Comparison of ENCODE assay signal across 20 cellular contexts in genomic region chrX:100913111-100913510, GRCh38. TPM values are rescaled to one million over a fixed set of nuclear protein-coding genes. Genes with fewer than 3 reads are reported as not detected.
DNase-seq lines count a peak whose midpoint lies in the region; ATAC-seq, FAIRE-seq and TF ChIP-seq lines count a peak whose summit lies in the region.
"Had no signal": no experiment of that assay in that cellular context is flagged by ENCODE, and none has a peak within 500 bp of the region (broad histone marks: within the 10 kb centered on the region; RNA-seq: fewer than 3 reads in every experiment).

No MANE protein-coding gene starts in this region.

- H3K9me1 ChIP-seq in IMR-90 (ENCODE audit: insufficient read depth, low read length): no peaks in the 10 kb centered on the region

- no peaks in the 10 kb centered on the region for H3K9me3 Mint-ChIP-seq in activated T-helper 17 cell treated with anti-CD3 and anti-CD28 coated beads, Interleukin-2, amount 50 U/mL, for 72 hours
- H3K9me3 Mint-ChIP-seq: CD4-positive, CD25-positive, alpha-beta regulatory T cell; CD8-positive, alpha-beta memory T cell had no signal

- no peak overlapping the region for H4K91ac ChIP-seq in IMR-90 (ENCODE audit: insufficient read depth, low read depth, low read length)

- H3K4me1 ChIP-seq in IMR-90 (ENCODE audit: control insufficient read depth, insufficient read depth, low read length) (no peaks in the 10 kb centered on the region), pancreas (no peaks in the 10 kb centered on the region)
- H3K4me1 ChIP-seq: BE2C, HAP-1 had no signal

- POLR2A ChIA-PET in IMR-90 (lab: Charles Lee; ENCODE audit: unreplicated experiment): no interaction called here

- H3K4me1 Mint-ChIP-seq in activated T-helper 17 cell treated with anti-CD3 and anti-CD28 coated beads, Interleukin-2, amount 50 U/mL, for 72 hours: no peaks in the 10 kb centered on the region
- H3K4me1 Mint-ChIP-seq: CD4-positive, CD25-positive, alpha-beta regulatory T cell; CD8-positive, alpha-beta memory T cell had no signal

- no peak for FAIRE-seq in pancreas (lab: Jason Lieb, UNC)
- FAIRE-seq: D721Med, G401.6, GM12891, GM19239, H1 had no signal

- no peaks in the 10 kb centered on the region for H3K79me1 ChIP-seq in IMR-90 (ENCODE audit: low read depth in 1 of 2, low read length in 2 of 2)

- no peak overlapping the region for H3K27ac Mint-ChIP-seq in activated T-helper 17 cell treated with anti-CD3 and anti-CD28 coated beads, Interleukin-2, amount 50 U/mL, for 72 hours
- H3K27ac Mint-ChIP-seq: CD4-positive, CD25-positive, alpha-beta regulatory T cell; CD8-positive, alpha-beta memory T cell had no signal

- no peak overlapping the region for H4K8ac ChIP-seq in IMR-90 (ENCODE audit: low read depth in 2 of 2, low read length in 2 of 2)

- no peak for DNase-seq in IMR-90
- no peak for DNase-seq in epithelial cell of prostate (ENCODE audit: low read depth, low spot score)
- no peak for DNase-seq in NCI-H1092 (lab: John Stamatoyannopoulos, UW)
- DNase-seq in pancreas: no peak
- DNase-seq in NCI-H345 treated with DMSO at 0.1 percent for 48 hours (lab: John Stamatoyannopoulos, UW; ENCODE audit: unreplicated experiment): no peak
- no peak for DNase-seq in left cardiac atrium
- DNase-seq: BE2C; C1 segment of cervical spinal cord; CD4-positive, CD25-positive, alpha-beta regulatory T cell; CD8-positive, alpha-beta memory T cell; COR-L47 had no signal

- no peak for TF ChIP-seq POLR2A in IMR-90 (IDR thresholded peaks at IDR 0.05; ENCODE audit: low read depth, low read length)

- H3K4me2 ChIP-seq in IMR-90 (ENCODE audit: low read depth, low read length): no peak overlapping the region

- dilution Hi-C loops in IMR-90 (cut with HindIII; ENCODE audit: low sequenced_read_pairs, unreplicated experiment): no loop called here

- H2BK120ac ChIP-seq in IMR-90 (ENCODE audit: low read depth, low read length): no peak overlapping the region

- H3K9me3 ChIP-seq in IMR-90 (ENCODE audit: control insufficient read depth, insufficient read depth, low read length) (no peaks in the 10 kb centered on the region), pancreas (no peaks in the 10 kb centered on the region)
- H3K9me3 ChIP-seq: BE2C, HAP-1 had no signal

- in situ Hi-C loops in IMR-90 (cut with MboI; ENCODE audit: low sequenced_read_pairs): no loop called here

- no peak overlapping the region for H3K56ac ChIP-seq in IMR-90 (ENCODE audit: extremely low read depth, insufficient read depth, low read length)

- H2BK20ac ChIP-seq in IMR-90 (ENCODE audit: low read depth, low read length): no peak overlapping the region

- H3K27me3 Mint-ChIP-seq in activated T-helper 17 cell treated with anti-CD3 and anti-CD28 coated beads, Interleukin-2, amount 50 U/mL, for 72 hours: no peaks in the 10 kb centered on the region
- H3K27me3 Mint-ChIP-seq: CD4-positive, CD25-positive, alpha-beta regulatory T cell had no signal

- no peaks in the 10 kb centered on the region for H3K27me3 ChIP-seq in IMR-90 (ENCODE audit: control insufficient read depth, insufficient read depth, low read length)
- peaks cover 0 to 9% (median 4%) of the 10 kb centered on the region in 4 donors for H3K27me3 ChIP-seq in pancreas
- H3K27me3 ChIP-seq: BE2C had no signal

- no peak overlapping the region for H2AFZ ChIP-seq in IMR-90 (replicated peaks; ENCODE audit: low read length, poor library complexity)

- H2BK5ac ChIP-seq in IMR-90 (ENCODE audit: low read depth, low read length, poor library complexity, severe bottlenecking): peak overlapping the region; percentile 35

- no peak overlapping the region for H2AK5ac ChIP-seq in IMR-90 (ENCODE audit: low read depth, low read length)

- H4K5ac ChIP-seq in IMR-90 (ENCODE audit: low read depth, low read length): no peak overlapping the region

- H3K4me3 ChIP-seq in IMR-90 (ENCODE audit: insufficient read depth, low read depth, low read length) (no peak overlapping the region), pancreas (no peak overlapping the region)
- H3K4me3 ChIP-seq: HAP-1 had no signal

- no peaks in the 10 kb centered on the region for H4K20me1 ChIP-seq in IMR-90 (ENCODE audit: insufficient read depth, low read length)

- no CpG with 5 or more reads among the region's 3 CpGs for WGBS in IMR-90 (ENCODE audit: extremely low coverage in 2 of 2, insufficient read length in 1 of 2), 2 experiments
- WGBS in pancreas, 2 donors: 73 to 82% methylated on average over 2 to 3 of the region's 3 CpGs

- H3K27ac ChIP-seq in IMR-90 (ENCODE audit: insufficient read depth, low read length) (no peak overlapping the region), epithelial cell of prostate (peak overlapping the region; percentile 75), pancreas (no peak overlapping the region)

- no peak for TF ChIP-seq CTCF in IMR-90 (conservative IDR thresholded peaks at IDR 0.05; ENCODE audit: low read depth, low read length)
- TF ChIP-seq CTCF in pancreas (IDR thresholded peaks at IDR 0.05): no peak

- ATAC-seq in IMR-90 (ENCODE audit: low read depth) (no peak), pancreas (no peak), left cardiac atrium (no peak)
- ATAC-seq in activated T-helper 17 cell treated with anti-CD3 and anti-CD28 coated beads, Interleukin-2, amount 50 U/mL, for 72 hours (replicated peaks): peak; percentile 24

- no peak overlapping the region for H2BK15ac ChIP-seq in IMR-90 (ENCODE audit: low read depth, low read length)

- no peak overlapping the region for H3K4ac ChIP-seq in IMR-90 (ENCODE audit: low read depth, low read length)

- no peak overlapping the region for H3K14ac ChIP-seq in IMR-90 (replicated peaks; ENCODE audit: low read depth, low read length)

- intact Hi-C loops in IMR-90 (cut with micrococcal nuclease) (no loop called here), pancreas (cut with DNase I) (no loop called here), left cardiac atrium (cut with DNase I) (no loop called here)

- no TSS peak for BruUV-seq in IMR-90 (replicated peaks; lab: Mats Ljungman, UMichigan)

- H3K36me3 ChIP-seq in IMR-90 (ENCODE audit: control insufficient read depth, insufficient read depth, low read length): no peaks in the 10 kb centered on the region
- H3K36me3 ChIP-seq in pancreas: no peaks in the 10 kb centered on the region
- H3K36me3 ChIP-seq: BE2C, HAP-1 had no signal

- no peak overlapping the region for H3K18ac ChIP-seq in IMR-90 (ENCODE audit: low read depth, low read length)

- H2AK9ac ChIP-seq in IMR-90 (replicated peaks; ENCODE audit: low read depth, low read length, poor library complexity): no peak overlapping the region

- no peak for TF ChIP-seq RAD21 in IMR-90 (IDR thresholded peaks at IDR 0.05; ENCODE audit: low read length)

- no peak overlapping the region for H3K9ac ChIP-seq in IMR-90 (ENCODE audit: low read depth, low read length)

- CTCF ChIA-PET in IMR-90 (lab: Yijun Ruan, JAX): no interaction called here

- H3K23ac ChIP-seq in IMR-90 (ENCODE audit: low read depth, low read length): no peak overlapping the region

- no peak overlapping the region for H3K4me3 Mint-ChIP-seq in activated T-helper 17 cell treated with anti-CD3 and anti-CD28 coated beads, Interleukin-2, amount 50 U/mL, for 72 hours
- H3K4me3 Mint-ChIP-seq: CD4-positive, CD25-positive, alpha-beta regulatory T cell; CD8-positive, alpha-beta memory T cell had no signal

- no peaks in the 10 kb centered on the region for H3K36me3 Mint-ChIP-seq in activated T-helper 17 cell treated with anti-CD3 and anti-CD28 coated beads, Interleukin-2, amount 50 U/mL, for 72 hours (ENCODE audit: low read depth)
- H3K36me3 Mint-ChIP-seq: CD8-positive, alpha-beta memory T cell had no signal

TF ChIP-seq in IMR-90, 13 proteins besides CTCF, POLR2A, EP300 and RAD21:
- no peak for TF ChIP-seq SMC3 (IDR thresholded peaks at IDR 0.05; ENCODE audit: low read depth, low read length)
- no peak for TF ChIP-seq RCOR1 (IDR thresholded peaks at IDR 0.05; ENCODE audit: insufficient replicate concordance, low read length)
- no peak for TF ChIP-seq NFE2L2 (IDR thresholded peaks at IDR 0.05; ENCODE audit: low read depth, low read length)
- TF ChIP-seq CEBPB (IDR thresholded peaks at IDR 0.05; ENCODE audit: low read depth, low read length): no peak
- TF ChIP-seq RFX5 (IDR thresholded peaks at IDR 0.05; ENCODE audit: low read depth, low read length): no peak
- no peak for TF ChIP-seq MAFK (IDR thresholded peaks at IDR 0.05; ENCODE audit: low read depth, low read length)
- no peak for TF ChIP-seq MXI1 (IDR thresholded peaks at IDR 0.05; ENCODE audit: borderline replicate concordance, low read depth, low read length)
TF ChIP-seq in IMR-90: peak in this region for 0.

RNA-seq across cellular contexts. Expression of gene XKRX, which starts 15.6 kb away (rescaled TPM):
- total RNA-seq in IMR-90 (2012; rRNA removed): 0.83 and 0.90 TPM in 2 replicates
- 0.26 and 0.39 TPM in 2 replicates for polyA plus RNA-seq in IMR-90 (2012; rRNA removed)
- 0.06 and 0.19 TPM in 2 replicates for polyA plus RNA-seq in IMR-90 (2012; cell fraction: cytosol; rRNA removed)
- 0.23 and 0.37 TPM in 2 replicates for polyA plus RNA-seq in IMR-90 (2012; cell fraction: nucleus; rRNA removed; ENCODE audit: low replicate concordance)
- total RNA-seq in activated T-helper 17 cell treated with anti-CD3 and anti-CD28 coated beads, Interleukin-2, amount 50 U/mL, for 72 hours: under 1 TPM; 0.13 to 0.34 TPM
- under 1 TPM in 5 of 6 donors, not detected in 1; 0.05 to 0.16 (median 0.06) TPM for total RNA-seq in pancreas
- under 1 TPM in 1 of 2 donors, not detected in 1; 0.35 TPM for polyA plus RNA-seq in pancreas
- total RNA-seq in left cardiac atrium: not detected
- total RNA-seq: A172; CD8-positive, alpha-beta memory T cell had no signal
- polyA plus RNA-seq: CD8-positive, alpha-beta memory T cell had no signal

RNA-seq across cellular contexts. Expression of gene NOX1, which starts 39.0 kb away (rescaled TPM):
- total RNA-seq in IMR-90 (2012; rRNA removed) (not detected in 2 replicates), pancreas (under 1 TPM in 1 of 6 donors, not detected in 5; 0.16 TPM), left cardiac atrium (not detected)
- polyA plus RNA-seq in IMR-90 (2012; rRNA removed) (0.04 TPM in 1 of 2 replicates, not detected in the other), pancreas (not detected)
- not detected in 2 replicates for polyA plus RNA-seq in IMR-90 (2012; cell fraction: cytosol; rRNA removed)
- polyA plus RNA-seq in IMR-90 (2012; cell fraction: nucleus; rRNA removed; ENCODE audit: low replicate concordance): 0.05 TPM in 1 of 2 replicates, not detected in the other
- total RNA-seq in activated T-helper 17 cell treated with anti-CD3 and anti-CD28 coated beads, Interleukin-2, amount 50 U/mL, for 72 hours: not detected
- total RNA-seq: A172; CD4-positive, CD25-positive, alpha-beta regulatory T cell; CD8-positive, alpha-beta memory T cell; H1 had no signal
- polyA plus RNA-seq: CD4-positive, CD25-positive, alpha-beta regulatory T cell; CD8-positive, alpha-beta memory T cell; H1 had no signal

RNA-seq across cellular contexts. Expression of gene ARL13A, which starts 56.4 kb away (rescaled TPM):
- total RNA-seq in IMR-90 (2012; rRNA removed): not detected in 2 replicates
- not detected in 2 replicates for polyA plus RNA-seq in IMR-90 (2012; rRNA removed)
- polyA plus RNA-seq in IMR-90 (2012; cell fraction: cytosol; rRNA removed): 0.04 and 0.09 TPM in 2 replicates
- polyA plus RNA-seq in IMR-90 (2012; cell fraction: nucleus; rRNA removed; ENCODE audit: low replicate concordance): not detected in 2 replicates
- not detected for total RNA-seq in activated T-helper 17 cell treated with anti-CD3 and anti-CD28 coated beads, Interleukin-2, amount 50 U/mL, for 72 hours
- total RNA-seq in pancreas: not detected
- polyA plus RNA-seq in pancreas: not detected
- not detected for total RNA-seq in left cardiac atrium
- total RNA-seq: A172; CD4-positive, CD25-positive, alpha-beta regulatory T cell; CD8-positive, alpha-beta memory T cell; H1; HT-29 had no signal
- polyA plus RNA-seq: CD4-positive, CD25-positive, alpha-beta regulatory T cell; CD8-positive, alpha-beta memory T cell; H1 had no signal
